ENCODE assay signal across 35 cellular contexts in genomic region chr15:76451540-76451939, GRCh38.
"Had no signal": no experiment of that assay in that cellular context is flagged by ENCODE, and none has a peak within 500 bp of the region (broad histone marks: within the 10 kb centered on the region; RNA-seq: fewer than 3 reads in every experiment).

No MANE protein-coding gene starts in this region.

- DNase-seq: activated CD4-positive, alpha-beta memory T cell treated with anti-CD3 and anti-CD28 coated beads, Interleukin-2, amount 10 ng/mL, durations not matched to agents 7 days and 5 days; activated CD4-positive, alpha-beta T cell treated with anti-CD3 and anti-CD28 coated beads for 1 hour; activated CD4-positive, alpha-beta T cell treated with anti-CD3 and anti-CD28 coated beads for 36 hours; activated CD4-positive, alpha-beta T cell treated with anti-CD3 and anti-CD28 coated beads for 48 hours; activated CD4-positive, alpha-beta T cell treated with anti-CD3 and anti-CD28 coated beads, Interleukin-2, amount 10 ng/mL, durations not matched to agents 7 days and 5 days; activated CD4-positive, alpha-beta T cell treated with anti-CD3 and anti-CD28 coated beads, Interleukin-2, amount 50 U/mL, for 48 hours; activated CD4-positive, CD25-positive, alpha-beta regulatory T cell; activated CD8-positive, alpha-beta memory T cell treated with anti-CD3 and anti-CD28 coated beads for 24 hours; activated CD8-positive, alpha-beta memory T cell treated with anti-CD3 and anti-CD28 coated beads, Interleukin-2, amount 10 ng/mL, durations not matched to agents 7 days and 5 days; activated CD8-positive, alpha-beta memory T cell treated with anti-CD3 and anti-CD28 coated beads, Interleukin-2, amount 50 U/mL, for 48 hours; activated CD8-positive, alpha-beta T cell treated with anti-CD3 and anti-CD28 coated beads, Interleukin-2, amount 10 ng/mL, durations not matched to agents 7 days and 5 days; activated effector memory CD4-positive, alpha-beta T cell treated with Interleukin-2 at 50 U/mL for 16 hours; activated gamma-delta T cell; activated naive CD4-positive, alpha-beta T cell treated with anti-CD3 and anti-CD28 coated beads, Interleukin-2, amount 10 ng/mL, durations not matched to agents 7 days and 5 days; activated naive CD4-positive, alpha-beta T cell treated with Interleukin-2 at 50 U/mL for 16 hours; activated naive CD8-positive, alpha-beta T cell treated with anti-CD3 and anti-CD28 coated beads for 36 hours; activated T-cell treated with anti-CD3 and anti-CD28 coated beads, Interleukin-2, amount 50 U/mL, for 24 hours; activated T-cell treated with anti-CD3 and anti-CD28 coated beads, Interleukin-2, amount 50 U/mL, for 48 hours; adrenal gland; amniotic stem cell; aorta; body of pancreas; brain microvascular endothelial cell; central memory CD4-positive, alpha-beta T cell; T-helper 1 cell; T-helper 2 cell; T-helper 9 cell; WERI-Rb-1 had no signal

- H3K27me3 ChIP-seq: adrenal gland, body of pancreas, brain microvascular endothelial cell, breast epithelium had no signal

- H3K36me3 Mint-ChIP-seq: activated CD8-positive, alpha-beta memory T cell treated with anti-CD3 and anti-CD28 coated beads, Interleukin-2, amount 10 ng/mL, durations not matched to agents 7 days and 5 days; activated naive CD4-positive, alpha-beta T cell treated with anti-CD3 and anti-CD28 coated beads, Interleukin-2, amount 10 ng/mL, durations not matched to agents 7 days and 5 days; WTC11 had no signal

- H3K27me3 Mint-ChIP-seq: activated CD4-positive, alpha-beta memory T cell treated with anti-CD3 and anti-CD28 coated beads, Interleukin-2, amount 10 ng/mL, durations not matched to agents 7 days and 5 days; activated CD4-positive, alpha-beta T cell treated with anti-CD3 and anti-CD28 coated beads for 36 hours; activated CD4-positive, alpha-beta T cell treated with anti-CD3 and anti-CD28 coated beads, Interleukin-2, amount 10 ng/mL, durations not matched to agents 7 days and 5 days; activated CD8-positive, alpha-beta memory T cell treated with anti-CD3 and anti-CD28 coated beads, Interleukin-2, amount 10 ng/mL, durations not matched to agents 7 days and 5 days; activated naive CD4-positive, alpha-beta T cell treated with anti-CD3 and anti-CD28 coated beads, Interleukin-2, amount 10 ng/mL, durations not matched to agents 7 days and 5 days; activated naive CD4-positive, alpha-beta T cell treated with anti-CD3 and anti-CD28 coated beads, Interleukin-2, amount 50 U/mL, for 24 hours; activated naive CD8-positive, alpha-beta T cell treated with anti-CD3 and anti-CD28 coated beads for 36 hours; activated T-cell treated with anti-CD3 and anti-CD28 coated beads, Interleukin-2, amount 50 U/mL, for 24 hours had no signal

- H3K4me1 Mint-ChIP-seq: activated CD4-positive, alpha-beta memory T cell treated with anti-CD3 and anti-CD28 coated beads, Interleukin-2, amount 10 ng/mL, durations not matched to agents 7 days and 5 days; activated CD4-positive, alpha-beta T cell treated with anti-CD3 and anti-CD28 coated beads for 36 hours; activated CD4-positive, alpha-beta T cell treated with anti-CD3 and anti-CD28 coated beads, Interleukin-2, amount 10 ng/mL, durations not matched to agents 7 days and 5 days; activated CD8-positive, alpha-beta memory T cell treated with anti-CD3 and anti-CD28 coated beads, Interleukin-2, amount 10 ng/mL, durations not matched to agents 7 days and 5 days; activated naive CD4-positive, alpha-beta T cell treated with anti-CD3 and anti-CD28 coated beads, Interleukin-2, amount 10 ng/mL, durations not matched to agents 7 days and 5 days; activated naive CD4-positive, alpha-beta T cell treated with anti-CD3 and anti-CD28 coated beads, Interleukin-2, amount 50 U/mL, for 24 hours; activated naive CD8-positive, alpha-beta T cell treated with anti-CD3 and anti-CD28 coated beads for 36 hours; WTC11 had no signal

- H3K27ac Mint-ChIP-seq: activated CD4-positive, alpha-beta memory T cell treated with anti-CD3 and anti-CD28 coated beads, Interleukin-2, amount 10 ng/mL, durations not matched to agents 7 days and 5 days; activated CD4-positive, alpha-beta T cell treated with anti-CD3 and anti-CD28 coated beads for 36 hours; activated CD4-positive, alpha-beta T cell treated with anti-CD3 and anti-CD28 coated beads, Interleukin-2, amount 10 ng/mL, durations not matched to agents 7 days and 5 days; activated CD8-positive, alpha-beta memory T cell treated with anti-CD3 and anti-CD28 coated beads, Interleukin-2, amount 10 ng/mL, durations not matched to agents 7 days and 5 days; activated CD8-positive, alpha-beta T cell treated with anti-CD3 and anti-CD28 coated beads, Interleukin-2, amount 10 ng/mL, durations not matched to agents 7 days and 5 days; activated naive CD4-positive, alpha-beta T cell treated with anti-CD3 and anti-CD28 coated beads, Interleukin-2, amount 10 ng/mL, durations not matched to agents 7 days and 5 days; activated naive CD4-positive, alpha-beta T cell treated with anti-CD3 and anti-CD28 coated beads, Interleukin-2, amount 50 U/mL, for 24 hours; activated naive CD8-positive, alpha-beta T cell treated with anti-CD3 and anti-CD28 coated beads for 36 hours; activated T-cell treated with anti-CD3 and anti-CD28 coated beads, Interleukin-2, amount 50 U/mL, for 24 hours; activated T-helper 2 cell treated with anti-CD3 and anti-CD28 coated beads, Interferon-gamma antibody, Interleukin-2, Interleukin-4, amounts not matched to agents 10 μg/mL and 5 μg/mL and 100 μg/mL, durations not matched to agents 14 hours and 24 hours and 36 hours; T-helper 1 cell treated with Interleukin-12 subunit alpha and Interleukin-12 subunit beta and Interleukin-4 antibody, amounts not matched to agents 30 μg/mL and 1 μg/mL, for 36 hours; T-helper 2 cell treated with Interferon-gamma antibody and Interleukin-4, amounts not matched to agents 5 μg/mL and 100 μg/mL, for 36 hours; WTC11 had no signal

- H3K4me3 Mint-ChIP-seq: activated CD4-positive, alpha-beta memory T cell treated with anti-CD3 and anti-CD28 coated beads, Interleukin-2, amount 10 ng/mL, durations not matched to agents 7 days and 5 days; activated CD4-positive, alpha-beta T cell treated with anti-CD3 and anti-CD28 coated beads for 36 hours; activated CD4-positive, alpha-beta T cell treated with anti-CD3 and anti-CD28 coated beads, Interleukin-2, amount 10 ng/mL, durations not matched to agents 7 days and 5 days; activated CD8-positive, alpha-beta memory T cell treated with anti-CD3 and anti-CD28 coated beads, Interleukin-2, amount 10 ng/mL, durations not matched to agents 7 days and 5 days; activated CD8-positive, alpha-beta T cell treated with anti-CD3 and anti-CD28 coated beads, Interleukin-2, amount 10 ng/mL, durations not matched to agents 7 days and 5 days; activated naive CD4-positive, alpha-beta T cell treated with anti-CD3 and anti-CD28 coated beads, Interleukin-2, amount 10 ng/mL, durations not matched to agents 7 days and 5 days; activated naive CD4-positive, alpha-beta T cell treated with anti-CD3 and anti-CD28 coated beads, Interleukin-2, amount 50 U/mL, for 24 hours; activated naive CD8-positive, alpha-beta T cell treated with anti-CD3 and anti-CD28 coated beads for 36 hours; activated T-cell treated with anti-CD3 and anti-CD28 coated beads, Interleukin-2, amount 50 U/mL, for 24 hours; T-helper 1 cell treated with Interleukin-12 subunit alpha and Interleukin-12 subunit beta and Interleukin-4 antibody, amounts not matched to agents 30 μg/mL and 1 μg/mL, for 36 hours; T-helper 2 cell treated with Interferon-gamma antibody and Interleukin-4, amounts not matched to agents 5 μg/mL and 100 μg/mL, for 36 hours; WTC11 had no signal

- H3K4me1 ChIP-seq: adrenal gland, body of pancreas, breast epithelium had no signal

- ATAC-seq: activated CD4-positive, alpha-beta T cell treated with anti-CD3 and anti-CD28 coated beads for 36 hours; activated CD4-positive, CD25-positive, alpha-beta regulatory T cell treated with anti-CD3 and anti-CD28 coated beads, Interleukin-2, amount 50 U/mL, for 24 hours; activated CD8-positive, alpha-beta memory T cell treated with anti-CD3 and anti-CD28 coated beads, Interleukin-2, amount 10 ng/mL, durations not matched to agents 7 days and 5 days; activated CD8-positive, alpha-beta T cell treated with anti-CD3 and anti-CD28 coated beads, Interleukin-2, amount 10 ng/mL, durations not matched to agents 7 days and 5 days; body of pancreas; WTC11 had no signal

- H3K27ac ChIP-seq: adrenal gland, body of pancreas, brain microvascular endothelial cell, breast epithelium, WERI-Rb-1 had no signal

- H3K9me3 Mint-ChIP-seq: activated CD4-positive, alpha-beta memory T cell treated with anti-CD3 and anti-CD28 coated beads, Interleukin-2, amount 10 ng/mL, durations not matched to agents 7 days and 5 days; activated CD4-positive, alpha-beta T cell treated with anti-CD3 and anti-CD28 coated beads, Interleukin-2, amount 10 ng/mL, durations not matched to agents 7 days and 5 days; activated naive CD4-positive, alpha-beta T cell treated with anti-CD3 and anti-CD28 coated beads, Interleukin-2, amount 10 ng/mL, durations not matched to agents 7 days and 5 days; activated naive CD4-positive, alpha-beta T cell treated with anti-CD3 and anti-CD28 coated beads, Interleukin-2, amount 50 U/mL, for 24 hours; activated naive CD8-positive, alpha-beta T cell treated with anti-CD3 and anti-CD28 coated beads for 36 hours; activated T-cell treated with anti-CD3 and anti-CD28 coated beads, Interleukin-2, amount 50 U/mL, for 24 hours; activated T-helper 2 cell treated with anti-CD3 and anti-CD28 coated beads, Interferon-gamma antibody, Interleukin-2, Interleukin-4, amounts not matched to agents 10 μg/mL and 5 μg/mL and 100 μg/mL, durations not matched to agents 14 hours and 24 hours and 36 hours; T-helper 1 cell treated with Interleukin-12 subunit alpha and Interleukin-12 subunit beta and Interleukin-4 antibody, amounts not matched to agents 30 μg/mL and 1 μg/mL, for 36 hours; T-helper 2 cell treated with Interferon-gamma antibody and Interleukin-4, amounts not matched to agents 5 μg/mL and 100 μg/mL, for 36 hours; WTC11 had no signal
